13 cellular contexts compared by ENCODE assay signal in the genomic region with DNA sequence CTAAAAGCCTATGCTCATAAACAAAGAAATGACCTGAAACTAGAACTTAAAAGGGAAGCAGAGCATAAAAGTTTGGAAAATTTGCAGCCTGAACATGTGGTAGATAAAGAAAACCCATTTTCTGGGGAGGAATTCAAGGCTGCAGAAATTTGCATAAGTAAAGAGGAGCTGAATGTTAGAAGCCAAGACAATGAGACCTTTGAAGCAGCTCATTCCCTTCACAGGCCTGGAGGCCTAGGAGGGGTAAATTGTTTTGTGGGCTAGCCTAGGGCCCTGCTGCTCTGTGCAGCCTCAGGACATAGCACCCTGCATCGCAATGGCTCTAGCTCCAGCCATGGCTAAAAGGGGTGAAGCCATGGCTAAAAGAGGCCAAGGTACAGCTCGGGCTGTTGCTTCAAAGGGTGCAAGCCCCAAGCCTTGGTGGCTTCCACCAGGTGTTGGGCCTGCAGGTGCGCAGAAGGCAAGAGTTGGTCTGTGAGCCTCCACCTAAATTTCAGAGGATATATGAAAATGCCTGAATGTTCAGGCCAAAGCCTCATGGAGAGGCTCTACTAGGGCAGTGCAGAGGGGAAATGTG. TPM values are rescaled to one million over a fixed set of nuclear protein-coding genes. Genes with fewer than 3 reads are reported as not detected.
DNase-seq lines count a peak whose midpoint lies in the region; ATAC-seq and TF ChIP-seq lines count a peak whose summit lies in the region.
"Had no signal": no experiment of that assay in that cellular context is flagged by ENCODE, and none has a peak within 500 bp of the region (broad histone marks: within the 10 kb centered on the region; RNA-seq: fewer than 3 reads in every experiment).

No MANE protein-coding gene starts in this region.

- H3K18ac ChIP-seq in neuronal stem cell (ENCODE audit: low read length), result peak overlapping the region; percentile 53

- H3K4me3 ChIP-seq in NT2/D1 (ENCODE audit: insufficient read length, low read depth) (no peak overlapping the region), neuronal stem cell (ENCODE audit: low read length in 2 of 2) (no peak overlapping the region), esophagus muscularis mucosa (no peak overlapping the region)
- H3K4me3 ChIP-seq: BLaER1 had no signal

- H2BK15ac ChIP-seq in neuronal stem cell (ENCODE audit: low read length), result no peak overlapping the region

- no peak overlapping the region for H2BK12ac ChIP-seq in neuronal stem cell (ENCODE audit: low read length)

- H3K9ac ChIP-seq in NT2/D1 (ENCODE audit: insufficient read length, low read depth) (no peak overlapping the region), neuronal stem cell (ENCODE audit: low read depth, low read length, poor library complexity) (no peak overlapping the region)
- H3K9ac ChIP-seq: BLaER1, KMS-11 had no signal

- no peak overlapping the region for H3K4me3 Mint-ChIP-seq in activated CD8-positive, alpha-beta memory T cell treated with anti-CD3 and anti-CD28 coated beads, Interleukin-2, amount 10 ng/mL, durations not matched to agents 7 days and 5 days
- H3K4me3 Mint-ChIP-seq: CD8-positive, alpha-beta memory T cell had no signal

- no peak overlapping the region for H2AFZ ChIP-seq in neuronal stem cell (ENCODE audit: low read length)

- no peaks in the 10 kb centered on the region for H3K36me3 Mint-ChIP-seq in activated CD8-positive, alpha-beta memory T cell treated with anti-CD3 and anti-CD28 coated beads, Interleukin-2, amount 10 ng/mL, durations not matched to agents 7 days and 5 days
- H3K36me3 Mint-ChIP-seq: CD8-positive, alpha-beta memory T cell had no signal

- peaks cover 1% of the 10 kb centered on the region for H3K4me1 Mint-ChIP-seq in activated CD8-positive, alpha-beta memory T cell treated with anti-CD3 and anti-CD28 coated beads, Interleukin-2, amount 10 ng/mL, durations not matched to agents 7 days and 5 days
- H3K4me1 Mint-ChIP-seq: CD8-positive, alpha-beta memory T cell had no signal

- H2AK5ac ChIP-seq in neuronal stem cell (ENCODE audit: low read depth, low read length), result peak overlapping the region; percentile 46

- TF ChIP-seq EP300 in esophagus muscularis mucosa (IDR thresholded peaks at IDR 0.05), result no peak

- CTCF ChIA-PET in activated CD8-positive, alpha-beta memory T cell treated with anti-CD3 and anti-CD28 coated beads, Interleukin-2, amount 10 ng/mL, durations not matched to agents 7 days and 5 days (lab: Charles Lee), result no interaction called here

- no peak for TF ChIP-seq POLR2A in esophagus muscularis mucosa (IDR thresholded peaks at IDR 0.05; ENCODE audit: low read depth)

- no peaks in the 10 kb centered on the region for H3K4me1 ChIP-seq in NT2/D1 (ENCODE audit: insufficient read depth, insufficient read length)
- no peaks in the 10 kb centered on the region for H3K4me1 ChIP-seq in neuronal stem cell (ENCODE audit: control insufficient read depth in 2 of 2, insufficient read depth in 1 of 2, low read depth in 1 of 2, low read length in 2 of 2)
- H3K4me1 ChIP-seq in esophagus muscularis mucosa, result no peaks in the 10 kb centered on the region
- H3K4me1 ChIP-seq: BLaER1 had no signal

- ATAC-seq in activated CD8-positive, alpha-beta memory T cell treated with anti-CD3 and anti-CD28 coated beads, Interleukin-2, amount 10 ng/mL, durations not matched to agents 7 days and 5 days, result no peak

- no peak overlapping the region for H4K91ac ChIP-seq in neuronal stem cell (ENCODE audit: low read depth, low read length, poor library complexity)

- no peak overlapping the region for H3K23ac ChIP-seq in neuronal stem cell (ENCODE audit: low read depth, low read length, poor library complexity)

- H3K27me3 Mint-ChIP-seq in activated CD8-positive, alpha-beta memory T cell treated with anti-CD3 and anti-CD28 coated beads, Interleukin-2, amount 10 ng/mL, durations not matched to agents 7 days and 5 days, result peaks cover 8% of the 10 kb centered on the region

- H3K4me2 ChIP-seq in neuronal stem cell (ENCODE audit: insufficient read depth, low read length, poor library complexity, severe bottlenecking), result no peak overlapping the region
- H3K4me2 ChIP-seq: BLaER1, KMS-11 had no signal

- no peak for TF ChIP-seq CTCF in esophagus muscularis mucosa (IDR thresholded peaks at IDR 0.05)

- H3K36me3 ChIP-seq in NT2/D1 (ENCODE audit: insufficient read depth, insufficient read length, low read length) (no peaks in the 10 kb centered on the region), neuronal stem cell (replicated peaks in 1 of 2; ENCODE audit: control insufficient read depth in 2 of 2, insufficient read depth in 2 of 2, low read length in 2 of 2) (no peaks in the 10 kb centered on the region), esophagus muscularis mucosa (no peaks in the 10 kb centered on the region)
- H3K36me3 ChIP-seq: BLaER1 had no signal

- H3K14ac ChIP-seq in neuronal stem cell (ENCODE audit: low read length), result no peak overlapping the region

- WGBS in neuronal stem cell (ENCODE audit: extremely low coverage in 2 of 2, insufficient read length in 2 of 2, insufficient replicate concordance in 1 of 2), 2 donors, result no CpG with 5 or more reads among the region's 3 CpGs
- 96% methylated on average over 3 of the region's 3 CpGs for WGBS in esophagus muscularis mucosa

- no peak overlapping the region for H2BK5ac ChIP-seq in neuronal stem cell (ENCODE audit: low read length)

- H3K27ac ChIP-seq in neuronal stem cell (replicated peaks; ENCODE audit: low read length) (no peak overlapping the region), esophagus muscularis mucosa (replicated peaks in 1 of 4) (no peak overlapping the region)
- H3K27ac ChIP-seq: BLaER1, KMS-11 had no signal

- intact Hi-C loops in esophagus muscularis mucosa (cut with DNase I), result no loop called here

- peak overlapping the region; percentile 57 for H3K27ac Mint-ChIP-seq in activated CD8-positive, alpha-beta memory T cell treated with anti-CD3 and anti-CD28 coated beads, Interleukin-2, amount 10 ng/mL, durations not matched to agents 7 days and 5 days
- H3K27ac Mint-ChIP-seq: CD8-positive, alpha-beta memory T cell had no signal

- no peak overlapping the region for H2BK120ac ChIP-seq in neuronal stem cell (ENCODE audit: low read depth, low read length)

- no peak overlapping the region for H4K8ac ChIP-seq in neuronal stem cell (ENCODE audit: low read depth, low read length)

- H3K79me1 ChIP-seq in neuronal stem cell (ENCODE audit: low read depth, low read length), result peaks cover 1% of the 10 kb centered on the region

- DNase-seq in activated CD8-positive, alpha-beta memory T cell treated with anti-CD3 and anti-CD28 coated beads, Interleukin-2, amount 10 ng/mL, durations not matched to agents 7 days and 5 days, result no peak
- DNase-seq in activated CD8-positive, alpha-beta memory T cell treated with anti-CD3 and anti-CD28 coated beads, Interleukin-2, amount 50 U/mL, for 48 hours, result no peak
- peak; percentile 69 for DNase-seq in NT2/D1 (ENCODE audit: low read depth, low spot score)
- no peak for DNase-seq in neuronal stem cell (ENCODE audit: low spot score)
- DNase-seq in esophagus muscularis mucosa (ENCODE audit: extremely low spot score), result no peak
- no peak for DNase-seq in GM19238 (ENCODE audit: insufficient read length, low spot score)
- DNase-seq in activated CD4-positive, alpha-beta T cell treated with anti-CD3 and anti-CD28 coated beads for 4 hours, result no peak
- DNase-seq: 8988T; AML-193; CD8-positive, alpha-beta memory T cell; DMS79 had no signal

- H3K9me3 ChIP-seq in NT2/D1 (ENCODE audit: insufficient read depth, low read length) (no peaks in the 10 kb centered on the region), neuronal stem cell (replicated peaks in 1 of 2; ENCODE audit: control insufficient read depth in 2 of 2, insufficient read depth in 1 of 2, low read depth in 1 of 2, low read length in 2 of 2) (no peaks in the 10 kb centered on the region), esophagus muscularis mucosa (peaks cover 0 to 5% (median 0%) of the 10 kb centered on the region in 4 donors)
- H3K9me3 ChIP-seq: BLaER1 had no signal

- H3K27me3 ChIP-seq in NT2/D1 (ENCODE audit: insufficient read depth, insufficient read length), result no peaks in the 10 kb centered on the region
- no peaks in the 10 kb centered on the region for H3K27me3 ChIP-seq in neuronal stem cell (ENCODE audit: control insufficient read depth in 3 of 3, insufficient read depth in 3 of 3, low read depth in 1 of 3, low read length in 3 of 3)
- peaks cover 0 to 6% (median 0%) of the 10 kb centered on the region in 4 donors for H3K27me3 ChIP-seq in esophagus muscularis mucosa
- H3K27me3 ChIP-seq: BLaER1 had no signal

- H3K4ac ChIP-seq in neuronal stem cell (ENCODE audit: low read length), result no peak overlapping the region

- no peaks in the 10 kb centered on the region for H3K9me3 Mint-ChIP-seq in activated CD8-positive, alpha-beta memory T cell treated with anti-CD3 and anti-CD28 coated beads, Interleukin-2, amount 10 ng/mL, durations not matched to agents 7 days and 5 days (ENCODE audit: low read depth)
- H3K9me3 Mint-ChIP-seq: CD8-positive, alpha-beta memory T cell had no signal

RNA-seq across cellular contexts. Expression of gene ZIC2, which starts 38.3 kb away (rescaled TPM):
- total RNA-seq in activated CD8-positive, alpha-beta memory T cell treated with anti-CD3 and anti-CD28 coated beads, Interleukin-2, amount 10 ng/mL, durations not matched to agents 7 days and 5 days, result 1 to 10 TPM in 1 of 2 experiments, under 1 TPM in 1; 0.26 to 1.6 TPM
- 120 TPM for polyA plus RNA-seq in neuronal stem cell (2013, experiment 1 of 2)
- 122 TPM for polyA plus RNA-seq in neuronal stem cell (2013, experiment 2 of 2)
- total RNA-seq in esophagus muscularis mucosa, result not detected
- total RNA-seq: CD8-positive, alpha-beta memory T cell had no signal
- polyA plus RNA-seq: CD8-positive, alpha-beta memory T cell had no signal

RNA-seq across cellular contexts. Expression of gene ZIC5, which starts 48.3 kb away (rescaled TPM):
- total RNA-seq in activated CD8-positive, alpha-beta memory T cell treated with anti-CD3 and anti-CD28 coated beads, Interleukin-2, amount 10 ng/mL, durations not matched to agents 7 days and 5 days, result not detected
- 18.1 TPM for polyA plus RNA-seq in neuronal stem cell (2013, experiment 1 of 2)
- polyA plus RNA-seq in neuronal stem cell (2013, experiment 2 of 2), result 18.3 TPM
- not detected for total RNA-seq in esophagus muscularis mucosa
- total RNA-seq: CD8-positive, alpha-beta memory T cell had no signal
- polyA plus RNA-seq: CD8-positive, alpha-beta memory T cell had no signal
